Comparison of ENCODE assay signal across 8 cellular contexts in the genomic region with DNA sequence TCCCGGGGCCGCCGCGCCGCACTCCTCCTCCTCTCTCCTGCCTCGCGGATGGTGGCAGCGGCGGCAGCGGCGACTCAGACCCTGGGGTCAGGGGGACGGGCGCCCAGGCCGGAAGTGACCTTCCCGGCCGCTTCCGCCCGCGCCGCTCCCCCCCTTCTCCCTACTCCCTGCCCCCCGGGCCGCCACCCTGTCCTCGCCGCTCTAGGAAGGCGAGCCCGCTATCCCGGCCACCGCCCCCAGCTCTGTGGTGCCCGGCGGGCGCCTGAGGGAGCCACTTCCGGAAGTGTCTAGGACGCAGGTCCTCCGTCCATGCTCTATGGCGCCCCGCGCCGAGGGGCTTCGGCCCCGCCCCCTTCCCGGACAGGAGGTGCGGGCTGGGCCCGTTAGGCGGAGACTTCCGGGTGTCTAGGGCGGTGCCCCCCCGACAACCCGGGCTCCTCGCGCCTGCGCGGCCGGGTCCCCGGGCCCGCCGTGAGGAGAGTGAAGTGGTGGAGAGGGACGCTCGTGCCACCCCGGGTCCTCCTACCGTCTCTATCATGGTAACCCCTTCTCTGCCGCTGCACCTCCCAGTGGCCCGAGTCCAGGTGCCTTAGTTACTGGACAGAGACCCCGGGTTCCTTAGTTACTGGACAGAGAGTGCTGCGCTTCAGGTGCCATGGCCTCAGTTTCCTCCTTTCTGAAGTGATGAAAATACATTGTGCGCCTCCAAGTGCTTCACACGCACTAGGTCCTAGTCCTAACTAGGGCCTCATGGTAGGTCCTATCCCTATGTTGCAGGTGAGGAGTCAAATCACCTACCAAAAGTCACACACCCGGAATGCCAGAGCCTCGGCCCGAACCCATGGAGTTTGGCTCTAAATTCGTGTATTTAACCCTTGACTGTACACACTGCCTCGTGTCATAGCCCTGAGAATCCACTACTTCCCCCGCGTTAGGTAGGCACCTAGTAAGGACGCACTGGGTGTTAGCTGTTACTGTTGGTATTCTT. TPM values are rescaled to one million over a fixed set of nuclear protein-coding genes. Genes with fewer than 3 reads are reported as not detected.
DNase-seq lines count a peak whose midpoint lies in the region; ATAC-seq and TF ChIP-seq lines count a peak whose summit lies in the region.

A gene (minus strand): TSS at position 116 of the 988 bp plus-strand sequence. CDS start 18,078 bp downstream, outside the sequence.

- peak within 1 kb of the TSS; percentile 85 for H3K4me3 Mint-ChIP-seq in activated CD4-positive, alpha-beta memory T cell treated with anti-CD3 and anti-CD28 coated beads for 36 hours

- peak in 41 of 56 donors; percentile 4 to 53 (median 30) for TF ChIP-seq CTCF in dorsolateral prefrontal cortex (IDR thresholded peaks at IDR 0.05 in 54 of 56, conservative IDR thresholded peaks at IDR 0.05 in 2 of 56; ENCODE audit: low read depth in 1 of 56, partially characterized antibody in 56 of 56)
- no peak for TF ChIP-seq CTCF in lower leg skin (IDR thresholded peaks at IDR 0.05)

- peak within 1 kb of the TSS; percentile 19 to 96 (median 90) for H3K27ac ChIP-seq in dorsolateral prefrontal cortex

- no peaks in the 10 kb centered on the region for H3K36me3 Mint-ChIP-seq in activated CD4-positive, alpha-beta memory T cell treated with anti-CD3 and anti-CD28 coated beads for 36 hours

- H3K27ac Mint-ChIP-seq in activated CD4-positive, alpha-beta memory T cell treated with anti-CD3 and anti-CD28 coated beads for 36 hours, result peak within 1 kb of the TSS; percentile 91

- DNase-seq in CD1c-positive myeloid dendritic cell (ENCODE audit: extremely low spot score) (peak; percentile 97), NCI-H82 treated with DMSO at 0.1 percent for 48 hours (lab: John Stamatoyannopoulos, UW; ENCODE audit: unreplicated experiment) (peak; percentile 83), dorsolateral prefrontal cortex (peak; percentile 95 to 99 (median 98)), lower leg skin (ENCODE audit: low spot score in 2 of 2) (peak; percentile 97 to 99)
- peak; percentile 97 for DNase-seq in activated CD4-positive, alpha-beta memory T cell treated with anti-CD3 and anti-CD28 coated beads for 36 hours
- peak; percentile 94 to 96 for DNase-seq in stimulated activated CD4-positive, alpha-beta T cell treated with anti-CD3 and anti-CD28 coated beads, Interleukin-4, amount 100 ng/mL, for 48 hours (ENCODE audit: low read depth in 2 of 2)

- POLR2A ChIA-PET in activated CD4-positive, alpha-beta memory T cell treated with anti-CD3 and anti-CD28 coated beads for 36 hours (lab: Charles Lee), result interaction anchor here (0.9 to 1.5 kb wide), 6 partner anchors 11 to 193 kb away, joined by 3 to 11 read pairs (median 4); a partner anchor contains a TSS

- H3K4me1 Mint-ChIP-seq in activated CD4-positive, alpha-beta memory T cell treated with anti-CD3 and anti-CD28 coated beads for 36 hours (ENCODE audit: low read depth), result peaks cover 39% of the 10 kb centered on the region

- WGBS in lower leg skin, 2 donors, result 8 to 9% methylated on average over 38 to 47 of the region's 74 CpGs

- intact Hi-C loops in activated CD4-positive, alpha-beta memory T cell treated with anti-CD3 and anti-CD28 coated beads for 36 hours (cut with micrococcal nuclease), result loop anchor here (1.0 to 2.0 kb wide), 4 partner anchors 19 to 645 kb away; a partner anchor contains a TSS
- intact Hi-C loops in dorsolateral prefrontal cortex (cut with DNase I) (loop anchor here (1.0 kb wide), 1 partner anchor 19 kb away; no protein-coding TSS in a partner anchor), lower leg skin (cut with DNase I; ENCODE audit: low total_unique reads) (no loop called here)

- H3K4me3 ChIP-seq in dorsolateral prefrontal cortex, result peak within 1 kb of the TSS; percentile 51 to 89 (median 81)
- peak within 1 kb of the TSS; percentile 56 for H3K4me3 ChIP-seq in lower leg skin (ENCODE audit: low read depth, poor library complexity, severe bottlenecking)

- H3K27me3 ChIP-seq in dorsolateral prefrontal cortex, result no peaks in the 10 kb centered on the region

- ATAC-seq in GM19438 (IDR thresholded peaks at IDR 0.05; ENCODE audit: low read depth, unreplicated experiment) (peak; percentile 80), HG03575 (IDR thresholded peaks at IDR 0.05; ENCODE audit: extremely low read depth, insufficient number of reproducible peaks, low FRiP score, unreplicated experiment) (peak; percentile 55)

- no peaks in the 10 kb centered on the region for H3K27me3 Mint-ChIP-seq in activated CD4-positive, alpha-beta memory T cell treated with anti-CD3 and anti-CD28 coated beads for 36 hours

- TF ChIP-seq POLR2A in lower leg skin (IDR thresholded peaks at IDR 0.05), result no peak

- H3K9me3 Mint-ChIP-seq in activated CD4-positive, alpha-beta memory T cell treated with anti-CD3 and anti-CD28 coated beads for 36 hours, result no peaks in the 10 kb centered on the region

- CTCF ChIA-PET in activated CD4-positive, alpha-beta memory T cell treated with anti-CD3 and anti-CD28 coated beads for 36 hours (lab: Charles Lee), result interaction anchor here (0.8 to 1.6 kb wide), 5 partner anchors 19 to 212 kb away, joined by 3 to 4 read pairs (median 3); no protein-coding TSS in a partner anchor

RNA-seq across cellular contexts. Expression of the gene that starts here (rescaled TPM):
- total RNA-seq in activated CD4-positive, alpha-beta memory T cell treated with anti-CD3 and anti-CD28 coated beads for 36 hours, result 10 to 100 TPM; 25.3 to 25.5 TPM
- total RNA-seq in dorsolateral prefrontal cortex (10 to 100 TPM; 18.4 to 49.8 (median 26.0) TPM), lower leg skin (10 to 100 TPM; 11.6 to 21.5 (median 19.9) TPM)

Comparison
In these comparisons a context has a peak if more than half of its experiments do, and no peak if none do; other contexts are left out.
1. Peak in every context shown above with its lines: DNase-seq, ATAC-seq, H3K4me3 ChIP-seq and H3K27ac ChIP-seq.
2. CTCF ChIP-seq: peak in dorsolateral prefrontal cortex (41 of 56); none in lower leg skin (0 of 3).